In the genomic region with DNA sequence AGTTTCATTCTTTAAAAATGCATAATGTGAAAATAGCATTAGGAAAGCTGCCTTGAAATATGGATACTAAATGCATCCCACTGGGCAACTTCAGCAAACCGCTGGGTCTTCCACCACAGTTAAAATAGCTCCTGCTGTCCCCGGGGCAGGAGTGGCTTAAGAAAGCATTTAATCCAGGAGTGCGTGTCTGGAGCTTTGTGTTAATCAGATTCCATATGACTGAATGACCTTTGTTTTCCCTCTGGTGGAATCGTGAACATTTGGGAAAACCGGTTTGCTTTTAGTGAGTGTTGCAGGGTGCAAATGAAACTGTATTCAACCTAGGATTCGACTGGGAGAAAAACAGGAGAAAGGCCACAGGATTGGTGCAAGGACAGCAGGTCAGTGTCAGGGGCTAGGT, we compare ENCODE assay signal across 16 cellular contexts.
DNase-seq lines count a peak whose midpoint lies in the region; ATAC-seq and TF ChIP-seq lines count a peak whose summit lies in the region.
"Had no signal": no experiment of that assay in that cellular context is flagged by ENCODE, and none has a peak within 500 bp of the region (broad histone marks: within the 10 kb centered on the region; RNA-seq: fewer than 3 reads in every experiment).

No MANE protein-coding gene starts in this region.

- CTCF ChIA-PET in IMR-90 (lab: Yijun Ruan, JAX) (interaction anchor here (0.6 to 1.1 kb wide), 4 partner anchors 56 to 423 kb away, joined by 3 to 4 read pairs (median 3); no protein-coding TSS in a partner anchor), WTC11 (lab: Charles Lee) (interaction anchor here (0.7 to 1.5 kb wide), 4 partner anchors 13 to 1579 kb away, joined by 3 to 7 read pairs (median 4); no protein-coding TSS in a partner anchor)

- no peak overlapping the region for H3K27ac ChIP-seq in IMR-90 (ENCODE audit: insufficient read depth, low read length)
- H3K27ac ChIP-seq in ovary: no peak overlapping the region
- H3K27ac ChIP-seq: C4-2B, epithelial cell of prostate, KMS-11 had no signal

- peaks cover 9% of the 10 kb centered on the region for H3K4me1 ChIP-seq in BE2C
- peaks cover 16% of the 10 kb centered on the region for H3K4me1 ChIP-seq in IMR-90 (ENCODE audit: control insufficient read depth, insufficient read depth, low read length)
- no peaks in the 10 kb centered on the region for H3K4me1 ChIP-seq in ovary (ENCODE audit: insufficient read depth)

- H3K9me3 Mint-ChIP-seq in WTC11: peaks cover 3% of the 10 kb centered on the region; the same call in 1 of the 2 replicates
- H3K9me3 Mint-ChIP-seq: activated T-helper 17 cell treated with anti-CD3 and anti-CD28 coated beads, Interleukin-2, amount 50 U/mL, for 72 hours; dendritic cell treated with granulocyte-macrophage colony-stimulating factor and Interleukin-4, amounts not matched to agents 40 ng/mL and 50 ng/mL, for 4 days had no signal

- peak overlapping the region; percentile 41; the same call in 1 of the 2 replicates for H3K18ac ChIP-seq in IMR-90 (ENCODE audit: low read depth, low read length)

- H4K91ac ChIP-seq in IMR-90 (ENCODE audit: insufficient read depth, low read depth, low read length): 0 out of 2 replicates have a peak overlapping the region, but pooled peaks have one; percentile 31

- TF ChIP-seq CTCF in BE2C (IDR thresholded peaks at IDR 0.05; ENCODE audit: low read depth, low read length): no peak
- TF ChIP-seq CTCF in IMR-90 (conservative IDR thresholded peaks at IDR 0.05; ENCODE audit: low read depth, low read length): no peak
- no peak for TF ChIP-seq CTCF in WTC11 (IDR thresholded peaks at IDR 0.05)
- TF ChIP-seq CTCF in ovary (IDR thresholded peaks at IDR 0.05): no peak

- no peaks in the 10 kb centered on the region for H3K36me3 Mint-ChIP-seq in WTC11

- no peak overlapping the region for H2BK5ac ChIP-seq in IMR-90 (ENCODE audit: low read depth, low read length, poor library complexity, severe bottlenecking)

- H3K9ac ChIP-seq in IMR-90 (ENCODE audit: low read depth, low read length): no peak overlapping the region
- H3K9ac ChIP-seq: KMS-11 had no signal

- H3K9me3 ChIP-seq in BE2C: no peaks in the 10 kb centered on the region
- no peaks in the 10 kb centered on the region for H3K9me3 ChIP-seq in IMR-90 (ENCODE audit: control insufficient read depth, insufficient read depth, low read length)
- no peaks in the 10 kb centered on the region for H3K9me3 ChIP-seq in ovary
- H3K9me3 ChIP-seq: gastrocnemius medialis had no signal

- no peak for TF ChIP-seq RAD21 in IMR-90 (IDR thresholded peaks at IDR 0.05; ENCODE audit: low read length)

- H2AFZ ChIP-seq in IMR-90 (replicated peaks; ENCODE audit: low read length, poor library complexity): peak overlapping the region; percentile 70

- peak overlapping the region; percentile 39 for H4K5ac ChIP-seq in IMR-90 (ENCODE audit: low read depth, low read length)

- H3K56ac ChIP-seq in IMR-90 (ENCODE audit: extremely low read depth, insufficient read depth, low read length): no peak overlapping the region

- no peak overlapping the region for H2AK5ac ChIP-seq in IMR-90 (ENCODE audit: low read depth, low read length)

- no peak for TF ChIP-seq EP300 in ovary (IDR thresholded peaks at IDR 0.05)

- DNase-seq in BE2C (peak; percentile 56), IMR-90 (no peak), WTC11 (ENCODE audit: low spot score) (no peak), left kidney (ENCODE audit: low read depth, low spot score) (peak; percentile 55), ovary (no peak), AG08395 (ENCODE audit: low spot score) (no peak), NCI-H510A (lab: John Stamatoyannopoulos, UW) (no peak)
- DNase-seq: gastrocnemius medialis, left colon, OCI-M1 had no signal

- in situ Hi-C loops in IMR-90 (cut with MboI; ENCODE audit: low sequenced_read_pairs): no loop called here

- BruUV-seq in IMR-90 (replicated peaks; lab: Mats Ljungman, UMichigan): no TSS peak

- H2BK120ac ChIP-seq in IMR-90 (ENCODE audit: low read depth, low read length): peak overlapping the region; percentile 63

- H3K4me3 ChIP-seq in BE2C (ENCODE audit: low read depth, low read length): peak overlapping the region; percentile 9
- no peak overlapping the region for H3K4me3 ChIP-seq in IMR-90 (ENCODE audit: insufficient read depth, low read depth, low read length)
- no peak overlapping the region for H3K4me3 ChIP-seq in ovary
- H3K4me3 ChIP-seq: gastrocnemius medialis had no signal

- POLR2A ChIA-PET in IMR-90 (lab: Charles Lee; ENCODE audit: unreplicated experiment) (no interaction called here), WTC11 (lab: Charles Lee) (no interaction called here)

- H3K27me3 ChIP-seq in BE2C (no peaks in the 10 kb centered on the region), IMR-90 (ENCODE audit: control insufficient read depth, insufficient read depth, low read length) (no peaks in the 10 kb centered on the region), ovary (no peaks in the 10 kb centered on the region)
- H3K27me3 ChIP-seq: gastrocnemius medialis had no signal

- H2BK15ac ChIP-seq in IMR-90 (ENCODE audit: low read depth, low read length): peak overlapping the region; percentile 14; the same call in 1 of the 3 replicates

- 52% methylated on average over 3 of the region's 6 CpGs; no CpG with 5 or more reads in 1 of the 2 experiments for WGBS in IMR-90 (ENCODE audit: extremely low coverage in 2 of 2, insufficient read length in 1 of 2), 2 experiments
- WGBS in ovary, 3 donors: 86 to 87% (median 86%) methylated on average over 6 of the region's 6 CpGs

- no peaks in the 10 kb centered on the region for H4K20me1 ChIP-seq in IMR-90 (ENCODE audit: insufficient read depth, low read length)

- H2AK9ac ChIP-seq in IMR-90 (replicated peaks; ENCODE audit: low read depth, low read length, poor library complexity): peak overlapping the region; percentile 51

- peak overlapping the region; percentile 39 for H3K4ac ChIP-seq in IMR-90 (ENCODE audit: low read depth, low read length)

- H2BK20ac ChIP-seq in IMR-90 (ENCODE audit: low read depth, low read length): peak overlapping the region; percentile 51

- intact Hi-C loops in IMR-90 (cut with micrococcal nuclease) (loop anchor here (1.0 kb wide), 1 partner anchor 34 kb away; no protein-coding TSS in a partner anchor), ovary (cut with DNase I) (no loop called here)

- no peak for ATAC-seq in IMR-90 (ENCODE audit: low read depth)
- ATAC-seq in WTC11: peak; percentile 13; the same call in 1 of the 2 replicates
- ATAC-seq in HG02588 (IDR thresholded peaks at IDR 0.05; ENCODE audit: unreplicated experiment): no peak
- ATAC-seq: activated T-helper 17 cell treated with anti-CD3 and anti-CD28 coated beads, Interleukin-2, amount 50 U/mL, for 72 hours; gastrocnemius medialis; left colon had no signal

- H3K36me3 ChIP-seq in BE2C (no peaks in the 10 kb centered on the region), IMR-90 (ENCODE audit: control insufficient read depth, insufficient read depth, low read length) (no peaks in the 10 kb centered on the region), ovary (no peaks in the 10 kb centered on the region)
- H3K36me3 ChIP-seq: gastrocnemius medialis had no signal

- no peak overlapping the region for H3K4me3 Mint-ChIP-seq in WTC11
- H3K4me3 Mint-ChIP-seq: activated T-helper 17 cell treated with anti-CD3 and anti-CD28 coated beads, Interleukin-2, amount 50 U/mL, for 72 hours; dendritic cell treated with granulocyte-macrophage colony-stimulating factor and Interleukin-4, amounts not matched to agents 40 ng/mL and 50 ng/mL, for 4 days had no signal

- no peak overlapping the region for H4K8ac ChIP-seq in IMR-90 (ENCODE audit: low read depth in 2 of 2, low read length in 2 of 2)

- H3K79me1 ChIP-seq in IMR-90 (ENCODE audit: low read depth in 1 of 2, low read length in 2 of 2): no peaks in the 10 kb centered on the region

- dilution Hi-C loops in IMR-90 (cut with HindIII; ENCODE audit: low sequenced_read_pairs, unreplicated experiment): no loop called here

- peak overlapping the region; percentile 79; the same call in 1 of the 2 replicates for H3K27ac Mint-ChIP-seq in WTC11
- H3K27ac Mint-ChIP-seq: activated T-helper 17 cell treated with anti-CD3 and anti-CD28 coated beads, Interleukin-2, amount 50 U/mL, for 72 hours; dendritic cell treated with granulocyte-macrophage colony-stimulating factor and Interleukin-4, amounts not matched to agents 40 ng/mL and 50 ng/mL, for 4 days had no signal

- no peaks in the 10 kb centered on the region for H3K27me3 Mint-ChIP-seq in WTC11 (ENCODE audit: low read depth)
- H3K27me3 Mint-ChIP-seq: activated T-helper 17 cell treated with anti-CD3 and anti-CD28 coated beads, Interleukin-2, amount 50 U/mL, for 72 hours; dendritic cell treated with granulocyte-macrophage colony-stimulating factor and Interleukin-4, amounts not matched to agents 40 ng/mL and 50 ng/mL, for 4 days had no signal

- 0 out of 2 replicates have a peak, but pooled peaks cover 5% of the 10 kb centered on the region for H3K9me1 ChIP-seq in IMR-90 (ENCODE audit: insufficient read depth, low read length)

- TF ChIP-seq POLR2A in IMR-90 (IDR thresholded peaks at IDR 0.05; ENCODE audit: low read depth, low read length) (no peak), ovary (IDR thresholded peaks at IDR 0.05) (no peak)

- H3K23ac ChIP-seq in IMR-90 (ENCODE audit: low read depth, low read length): no peak overlapping the region

- no peak overlapping the region for H3K4me2 ChIP-seq in IMR-90 (ENCODE audit: low read depth, low read length)
- H3K4me2 ChIP-seq: KMS-11 had no signal

- H3K14ac ChIP-seq in IMR-90 (replicated peaks; ENCODE audit: low read depth, low read length): 0 out of 2 replicates have a peak overlapping the region, but pooled peaks have one; percentile 28

- H3K4me1 Mint-ChIP-seq in WTC11: peaks cover 19% of the 10 kb centered on the region
- H3K4me1 Mint-ChIP-seq: activated T-helper 17 cell treated with anti-CD3 and anti-CD28 coated beads, Interleukin-2, amount 50 U/mL, for 72 hours had no signal

TF ChIP-seq in WTC11, 78 proteins besides CTCF, POLR2A, EP300 and RAD21 (continues in another document):
- TF ChIP-seq SP1 (CRISPR knock-in tag; conservative IDR thresholded peaks at IDR 0.05) (no peak), FOXP4 (CRISPR knock-in tag; IDR thresholded peaks at IDR 0.05) (no peak), NFATC4 (CRISPR knock-in tag; IDR thresholded peaks at IDR 0.05) (no peak)

Comparison
In these comparisons a context has a peak if more than half of its experiments do, and no peak if none do; other contexts are left out.
1. DNase-seq: peak in BE2C (single experiment) and left kidney (single experiment); none in IMR-90 (single experiment), WTC11 (single experiment), ovary (0 of 5), AG08395 (single experiment) and NCI-H510A (single experiment).